In genomic region chr14:22887990-22888378, GRCh38 we compare ENCODE assay signal across 9 cellular contexts. TPM values are rescaled to one million over a fixed set of nuclear protein-coding genes. Genes with fewer than 3 reads are reported as not detected.
DNase-seq lines count a peak whose midpoint lies in the region; ATAC-seq, FAIRE-seq and TF ChIP-seq lines count a peak whose summit lies in the region.
"Had no signal": no experiment of that assay in that cellular context is flagged by ENCODE, and none has a peak within 500 bp of the region (broad histone marks: within the 10 kb centered on the region; RNA-seq: fewer than 3 reads in every experiment).

No MANE protein-coding gene starts in this region.

- dilution Hi-C loops in keratinocyte (cut with MboI; ENCODE audit: extremely low pct_ligation_motif_present, low sequenced_read_pairs) = no loop called here

- H2AFZ ChIP-seq in keratinocyte (ENCODE audit: control insufficient read depth, low read length) = no peak overlapping the region

- H3K36me3 ChIP-seq in left ventricle myocardium inferior (no peaks in the 10 kb centered on the region), keratinocyte (ENCODE audit: control insufficient read depth in 2 of 2, extremely low read depth in 1 of 2, insufficient read depth in 2 of 2, low read length in 2 of 2) (no peaks in the 10 kb centered on the region)

- DNase-seq in left ventricle myocardium inferior = no peak
- no peak for DNase-seq in cardiac septum (ENCODE audit: low spot score)
- DNase-seq in activated T-cell treated with anti-CD3 and anti-CD28 coated beads for 1 hour (ENCODE audit: low read depth) = peak; percentile 14
- DNase-seq in keratinocyte (ENCODE audit: low read depth, low spot score) = no peak
- DNase-seq in stimulated activated naive CD8-positive, alpha-beta T cell treated with anti-CD3 and anti-CD28 coated beads, Interleukin-15, amount 100 ng/mL, for 72 hours = peak; percentile 37 to 42
- no peak for DNase-seq in NCI-H2196 (lab: John Stamatoyannopoulos, UW; ENCODE audit: unreplicated experiment)
- no peak for DNase-seq in NCI-H1417 treated with DMSO at 0.1 percent for 48 hours (lab: John Stamatoyannopoulos, UW)

- no peak overlapping the region for H3K27ac ChIP-seq in left ventricle myocardium inferior (replicated peaks)
- H3K27ac ChIP-seq in keratinocyte (ENCODE audit: control insufficient read depth, insufficient read depth, low read length) = no peak overlapping the region

- H3K4me3 ChIP-seq in left ventricle myocardium inferior (peak overlapping the region; percentile 72), keratinocyte (ENCODE audit: control insufficient read depth in 2 of 3, extremely low read depth in 1 of 3, insufficient read depth in 2 of 3, low read depth in 1 of 3, low read length in 3 of 3) (peak overlapping the region in 2 of 3 experiments; percentile 64)

- H3K4me2 ChIP-seq in keratinocyte (ENCODE audit: control insufficient read depth, extremely low read depth, insufficient read depth, low read depth, low read length) = peak overlapping the region; percentile 62

- H3K9me3 ChIP-seq in left ventricle myocardium inferior (replicated peaks) = no peaks in the 10 kb centered on the region
- no peaks in the 10 kb centered on the region for H3K9me3 ChIP-seq in keratinocyte (ENCODE audit: control insufficient read depth, low read depth, low read length)

- H3K4me3 Mint-ChIP-seq in stimulated activated naive CD8-positive, alpha-beta T cell treated with anti-CD3 and anti-CD28 coated beads, Interleukin-15, amount 100 ng/mL, for 72 hours = peak overlapping the region; percentile 78 to 93

- no peak for FAIRE-seq in keratinocyte (lab: Jason Lieb, UNC)
- FAIRE-seq: endometrium had no signal

- H3K79me2 ChIP-seq in keratinocyte (ENCODE audit: control insufficient read depth, insufficient read depth, low read length) = no peaks in the 10 kb centered on the region

- ATAC-seq in HG03378 (IDR thresholded peaks at IDR 0.05; ENCODE audit: unreplicated experiment) = peak; percentile 42
- ATAC-seq in stimulated activated naive CD8-positive, alpha-beta T cell treated with anti-CD3 and anti-CD28 coated beads, Interleukin-15, amount 100 ng/mL, for 72 hours = no peak

- H3K27me3 Mint-ChIP-seq in stimulated activated naive CD8-positive, alpha-beta T cell treated with anti-CD3 and anti-CD28 coated beads, Interleukin-15, amount 100 ng/mL, for 72 hours = peaks cover 14% of the 10 kb centered on the region

- no peak overlapping the region for H3K9ac ChIP-seq in keratinocyte (ENCODE audit: control insufficient read depth, extremely low read depth, insufficient read depth, low read length)

- H3K27ac Mint-ChIP-seq in stimulated activated naive CD8-positive, alpha-beta T cell treated with anti-CD3 and anti-CD28 coated beads, Interleukin-15, amount 100 ng/mL, for 72 hours = no peak overlapping the region

- peaks cover 57% of the 10 kb centered on the region for H3K4me1 Mint-ChIP-seq in stimulated activated naive CD8-positive, alpha-beta T cell treated with anti-CD3 and anti-CD28 coated beads, Interleukin-15, amount 100 ng/mL, for 72 hours

- H3K27me3 ChIP-seq in left ventricle myocardium inferior (ENCODE audit: low read depth) (peaks cover 19% of the 10 kb centered on the region), keratinocyte (ENCODE audit: control insufficient read depth, extremely low read depth, insufficient read depth, low read length) (no peaks in the 10 kb centered on the region)

- no peaks in the 10 kb centered on the region for H3K9me3 Mint-ChIP-seq in stimulated activated naive CD8-positive, alpha-beta T cell treated with anti-CD3 and anti-CD28 coated beads, Interleukin-15, amount 100 ng/mL, for 72 hours

- H3K9me1 ChIP-seq in keratinocyte (ENCODE audit: control insufficient read depth, extremely low read depth, insufficient read depth, low read length) = no peaks in the 10 kb centered on the region

- intact Hi-C loops in left ventricle myocardium inferior (cut with micrococcal nuclease) (no loop called here), cardiac septum (cut with DNase I) (no loop called here)

- peaks cover 20% of the 10 kb centered on the region for H3K4me1 ChIP-seq in left ventricle myocardium inferior
- H3K4me1 ChIP-seq in keratinocyte (ENCODE audit: control insufficient read depth, extremely low read depth, insufficient read depth, low read length) = peaks cover 18% of the 10 kb centered on the region

- no peaks in the 10 kb centered on the region for H4K20me1 ChIP-seq in keratinocyte (ENCODE audit: control insufficient read depth, extremely low read depth, insufficient read depth, low read length)

- TF ChIP-seq CTCF in left ventricle myocardium inferior (IDR thresholded peaks at IDR 0.05; ENCODE audit: borderline replicate concordance) (no peak), keratinocyte (optimal IDR thresholded peaks at IDR 0.05 in 1 of 3, IDR thresholded peaks at IDR 0.05 in 1 of 3, conservative IDR thresholded peaks at IDR 0.05 in 1 of 3; ENCODE audit: extremely low read depth in 1 of 3, insufficient read depth in 2 of 3, low read length in 3 of 3) (no peak)

RNA-seq across cellular contexts. Expression of gene REM2, which starts 5.0 kb away (rescaled TPM):
- total RNA-seq in left ventricle myocardium inferior = not detected
- total RNA-seq in cardiac septum = 0.19 TPM
- polyA plus RNA-seq in keratinocyte = 0.04 to 0.06 TPM (median 0.05 TPM) in 3 replicates
- not detected for polyA plus RNA-seq in keratinocyte (2011; ENCODE audit: low read depth)
- polyA plus RNA-seq in keratinocyte (2011; cell fraction: cytosol; rRNA removed) = 0.06 TPM in 1 of 2 replicates, not detected in the other
- polyA plus RNA-seq in keratinocyte (2011; cell fraction: nucleus; rRNA removed) = 0.20 and 0.25 TPM in 2 replicates
- polyA plus RNA-seq in keratinocyte (2012; ENCODE audit: low replicate concordance) = 0.87 TPM in 1 of 2 replicates, not detected in the other
- polyA minus RNA-seq in keratinocyte = not detected in 3 replicates
- polyA minus RNA-seq in keratinocyte (2011; cell fraction: cytosol; rRNA and poly(A)+ RNA removed) = not detected
- polyA minus RNA-seq in keratinocyte (2011; cell fraction: nucleus; rRNA and poly(A)+ RNA removed) = 0.32 TPM in 1 of 2 replicates, not detected in the other

RNA-seq across cellular contexts. Expression of gene LRP10, which starts 16.4 kb away (rescaled TPM):
- total RNA-seq in left ventricle myocardium inferior = 48.3 TPM
- total RNA-seq in cardiac septum = 71.0 TPM
- 36.7 to 79.4 TPM (median 62.5 TPM) in 3 replicates for polyA plus RNA-seq in keratinocyte
- 43.9 TPM for polyA plus RNA-seq in keratinocyte (2011; ENCODE audit: low read depth)
- 44.1 and 73.2 TPM in 2 replicates for polyA plus RNA-seq in keratinocyte (2011; cell fraction: cytosol; rRNA removed)
- polyA plus RNA-seq in keratinocyte (2011; cell fraction: nucleus; rRNA removed) = 131 and 159 TPM in 2 replicates
- 95.0 and 106 TPM in 2 replicates for polyA plus RNA-seq in keratinocyte (2012; ENCODE audit: low replicate concordance)
- polyA minus RNA-seq in keratinocyte = 110 to 463 TPM (median 142 TPM) in 3 replicates
- polyA minus RNA-seq in keratinocyte (2011; cell fraction: cytosol; rRNA and poly(A)+ RNA removed) = 143 TPM
- polyA minus RNA-seq in keratinocyte (2011; cell fraction: nucleus; rRNA and poly(A)+ RNA removed) = 194 and 209 TPM in 2 replicates

RNA-seq across cellular contexts. Expression of gene RBM23, which starts 31.0 kb away (rescaled TPM):
- 42.1 TPM for total RNA-seq in left ventricle myocardium inferior
- total RNA-seq in cardiac septum = 48.1 TPM
- 36.9 to 73.8 TPM (median 50.8 TPM) in 3 replicates for polyA plus RNA-seq in keratinocyte
- polyA plus RNA-seq in keratinocyte (2011; ENCODE audit: low read depth) = 41.7 TPM
- 43.9 and 47.7 TPM in 2 replicates for polyA plus RNA-seq in keratinocyte (2011; cell fraction: cytosol; rRNA removed)
- 58.7 and 68.4 TPM in 2 replicates for polyA plus RNA-seq in keratinocyte (2011; cell fraction: nucleus; rRNA removed)
- 28.6 and 43.5 TPM in 2 replicates for polyA plus RNA-seq in keratinocyte (2012; ENCODE audit: low replicate concordance)
- 31.6 to 63.5 TPM (median 46.4 TPM) in 3 replicates for polyA minus RNA-seq in keratinocyte
- 35.3 TPM for polyA minus RNA-seq in keratinocyte (2011; cell fraction: cytosol; rRNA and poly(A)+ RNA removed)
- 26.8 and 36.9 TPM in 2 replicates for polyA minus RNA-seq in keratinocyte (2011; cell fraction: nucleus; rRNA and poly(A)+ RNA removed)

RNA-seq across cellular contexts. Expression of gene PRMT5, which starts 41.2 kb away (rescaled TPM):
- 59.0 TPM for total RNA-seq in left ventricle myocardium inferior
- total RNA-seq in cardiac septum = 40.2 TPM
- polyA plus RNA-seq in keratinocyte = 241 to 271 TPM (median 266 TPM) in 3 replicates
- 72.9 TPM for polyA plus RNA-seq in keratinocyte (2011; ENCODE audit: low read depth)
- 202 and 233 TPM in 2 replicates for polyA plus RNA-seq in keratinocyte (2011; cell fraction: cytosol; rRNA removed)
- polyA plus RNA-seq in keratinocyte (2011; cell fraction: nucleus; rRNA removed) = 242 and 322 TPM in 2 replicates
- polyA plus RNA-seq in keratinocyte (2012; ENCODE audit: low replicate concordance) = 114 and 250 TPM in 2 replicates
- polyA minus RNA-seq in keratinocyte = 276 to 326 TPM (median 308 TPM) in 3 replicates
- 151 TPM for polyA minus RNA-seq in keratinocyte (2011; cell fraction: cytosol; rRNA and poly(A)+ RNA removed)
- polyA minus RNA-seq in keratinocyte (2011; cell fraction: nucleus; rRNA and poly(A)+ RNA removed) = 80.1 and 161 TPM in 2 replicates

RNA-seq across cellular contexts. Expression of gene MMP14, which starts 51.6 kb away (rescaled TPM):
- total RNA-seq in left ventricle myocardium inferior (22.1 TPM), cardiac septum (26.1 TPM)
- 185 to 355 TPM (median 246 TPM) in 3 replicates for polyA plus RNA-seq in keratinocyte
- polyA plus RNA-seq in keratinocyte (2011; ENCODE audit: low read depth) = 38.1 TPM
- 52.3 and 79.2 TPM in 2 replicates for polyA plus RNA-seq in keratinocyte (2011; cell fraction: cytosol; rRNA removed)
- 794 and 868 TPM in 2 replicates for polyA plus RNA-seq in keratinocyte (2011; cell fraction: nucleus; rRNA removed)
- polyA plus RNA-seq in keratinocyte (2012; ENCODE audit: low replicate concordance) = 99.7 and 290 TPM in 2 replicates
- polyA minus RNA-seq in keratinocyte = 235 to 587 TPM (median 267 TPM) in 3 replicates
- 209 TPM for polyA minus RNA-seq in keratinocyte (2011; cell fraction: cytosol; rRNA and poly(A)+ RNA removed)
- 532 and 668 TPM in 2 replicates for polyA minus RNA-seq in keratinocyte (2011; cell fraction: nucleus; rRNA and poly(A)+ RNA removed)

Comparison
In these comparisons a context has a peak if more than half of its experiments do, and no peak if none do; other contexts are left out.
1. DNase-seq: peak in activated T-cell treated with anti-CD3 and anti-CD28 coated beads for 1 hour (single experiment) and stimulated activated naive CD8-positive, alpha-beta T cell treated with anti-CD3 and anti-CD28 coated beads, Interleukin-15, amount 100 ng/mL, for 72 hours (2 of 2); none in left ventricle myocardium inferior (single experiment), cardiac septum (single experiment), keratinocyte (single experiment), NCI-H2196 (single experiment) and NCI-H1417 treated with DMSO at 0.1 percent for 48 hours (single experiment).